In genomic region chr11:59918987-59919589, GRCh38 we compare ENCODE assay signal across 8 cellular contexts. TPM values are rescaled to one million over a fixed set of nuclear protein-coding genes. Genes with fewer than 3 reads are reported as not detected.
DNase-seq lines count a peak whose midpoint lies in the region; ATAC-seq, FAIRE-seq and TF ChIP-seq lines count a peak whose summit lies in the region.

No MANE protein-coding gene starts in this region.

- 0 out of 2 replicates have a peak overlapping the region, but pooled peaks have one; percentile 3 for H2AFZ ChIP-seq in K562 (ENCODE audit: low read depth, low read length)

- 14% methylated on average over 3 of the region's 3 CpGs for WGBS in K562 (ENCODE audit: insufficient coverage, low coverage, missing lambda C conversion rate)

- POLR2A ChIA-PET in K562 (lab: Yijun Ruan, JAX) = interaction anchor here (0.9 to 1.0 kb wide), 3 partner anchors 9 to 332 kb away, joined by 3 read pairs; no protein-coding TSS in a partner anchor

- H3K4me2 ChIP-seq in K562 (ENCODE audit: insufficient read depth, low read length) = no peak overlapping the region

- no peak for TF ChIP-seq POLR2A in K562 (conservative IDR thresholded peaks at IDR 0.05)

- TF ChIP-seq RAD21 in K562 (CRISPR knock-in tag; conservative IDR thresholded peaks at IDR 0.05 in 1 of 2, IDR thresholded peaks at IDR 0.05 in 1 of 2) = peak; percentile 59 to 89

- H3K79me2 ChIP-seq in K562 (ENCODE audit: control insufficient read depth, insufficient read depth, low read length) = no peaks in the 10 kb centered on the region

- DNase-seq in stimulated activated CD4-positive, alpha-beta T cell treated with anti-CD3 and anti-CD28 coated beads, Interleukin-15, amount 100 ng/mL, for 48 hours (ENCODE audit: low read depth in 2 of 2) = peak; percentile 2 to 3
- no peak for DNase-seq in stimulated activated CD4-positive, alpha-beta T cell treated with anti-CD3 and anti-CD28 coated beads, Interleukin-4, amount 100 ng/mL, for 4 hours
- peak; percentile 3 for DNase-seq in NCI-H146 treated with DMSO at 0.1 percent for 48 hours (lab: John Stamatoyannopoulos, UW; ENCODE audit: unreplicated experiment)
- DNase-seq in K562 (ENCODE audit: extremely low read depth in 1 of 4, low spot score in 3 of 4) = peak; percentile 34 to 74 (median 42)
- DNase-seq in mucosa of gallbladder (ENCODE audit: low spot score) = peak; percentile 49
- DNase-seq in middle frontal gyrus (ENCODE audit: extremely low spot score, low spot score) = no peak

- ATAC-seq in K562 (peak; percentile 71), GM19452 (IDR thresholded peaks at IDR 0.05; ENCODE audit: unreplicated experiment) (no peak), HG02588 (IDR thresholded peaks at IDR 0.05; ENCODE audit: unreplicated experiment) (no peak)

- peak; percentile 59 to 62 (median 61) for TF ChIP-seq CTCF in K562 (IDR thresholded peaks at IDR 0.05 in 2 of 3, conservative IDR thresholded peaks at IDR 0.05 in 1 of 3; ENCODE audit: insufficient read depth in 2 of 3, low read depth in 1 of 3, low read length in 3 of 3)

- no peak overlapping the region for H3K4me3 ChIP-seq in K562

- CTCF ChIA-PET in K562 (lab: Yijun Ruan, JAX; ENCODE audit: low intra/inter-chr PET ratio) = interaction anchor here (0.6 to 3.5 kb wide), 4 partner anchors 9 to 165 kb away, joined by 3 to 17 read pairs (median 6); partner anchors contain the start of gene STX3

- TF ChIP-seq EP300 in K562 (IDR thresholded peaks at IDR 0.05; ENCODE audit: low read length) = no peak

- no peak overlapping the region for H3K9ac ChIP-seq in K562 (ENCODE audit: insufficient read depth in 1 of 2, low read depth in 2 of 2, low read length in 2 of 2)

- H3K36me3 ChIP-seq in K562 (ENCODE audit: control insufficient read depth, insufficient read depth, low read length) = no peaks in the 10 kb centered on the region

- no peaks in the 10 kb centered on the region for H3K27me3 ChIP-seq in K562 (ENCODE audit: control insufficient read depth in 2 of 2, insufficient read depth in 2 of 2, low read length in 2 of 2)

- peak; percentile 48 for FAIRE-seq in K562 (lab: Jason Lieb, UNC)

- no peaks in the 10 kb centered on the region for H3K9me1 ChIP-seq in K562 (ENCODE audit: control insufficient read depth, insufficient read depth, low read length)

- in situ Hi-C loops in K562 (cut with MboI) = loop anchor here (5.0 kb wide), 1 partner anchor 97 kb away; no protein-coding TSS in a partner anchor

- H3K27ac ChIP-seq in K562 (ENCODE audit: extremely low read depth, low read depth, low read length) = no peak overlapping the region

- H3K9me3 ChIP-seq in K562 (replicated peaks; ENCODE audit: control insufficient read depth, insufficient read depth, low read depth, low read length) = peaks cover 23% of the 10 kb centered on the region

- no peaks in the 10 kb centered on the region for H4K20me1 ChIP-seq in K562 (replicated peaks; ENCODE audit: control insufficient read depth, insufficient read depth, low read length)

- no TSS peak for BruUV-seq in K562 (replicated peaks; lab: Mats Ljungman, UMichigan)

- intact Hi-C loops in K562 (cut with micrococcal nuclease) = loop anchor here (1.0 to 2.0 kb wide), 3 partner anchors 96 to 211 kb away; no protein-coding TSS in a partner anchor

- no peaks in the 10 kb centered on the region for H3K4me1 ChIP-seq in K562 (replicated peaks in 1 of 2; ENCODE audit: control insufficient read depth in 2 of 2, insufficient read depth in 2 of 2, low read length in 2 of 2)

RNA-seq across cellular contexts. Expression of gene OOSP1, which starts 19.1 kb away (rescaled TPM):
- not detected in 2 replicates for total RNA-seq in K562 (2011; cell fraction: chromatin; rRNA removed; ENCODE audit: low replicate concordance)
- not detected in 2 replicates for total RNA-seq in K562 (2011; cell fraction: nucleolus; rRNA removed)
- not detected in 2 replicates for total RNA-seq in K562 (2011; cell fraction: nucleoplasm; rRNA removed)
- total RNA-seq in K562 (2014; rRNA removed) (0.36 TPM in 1 of 2 replicates, not detected in the other), K562 (2014; rRNA removed; fragmentation: Illumina TruSeq; extraction: Trizol) (0.89 and 1.1 TPM in 2 replicates), K562 (2015; rRNA removed; fragmentation: Illumina TruSeq; extraction: Trizol) (0.30 and 0.58 TPM in 2 replicates), K562 (2021) (0.31 and 0.62 TPM in 2 replicates), mucosa of gallbladder (not detected)
- polyA plus RNA-seq in K562 (2011; rRNA removed) (0.14 and 0.20 TPM in 2 replicates), K562 (2014; fragmentation: Illumina TruSeq; extraction: Trizol) (0.30 and 0.61 TPM in 2 replicates), K562 (2014; fragmentation: Nextera tagmentation; extraction: Ambion mirVana) (1 to 10 TPM; 2.4 to 3.0 TPM), K562 (2014; rRNA removed) (0.56 and 2.3 TPM in 2 replicates)
- polyA plus RNA-seq in K562 (2011; cell fraction: cytosol; rRNA removed) = 0.10 TPM in 1 of 2 replicates, not detected in the other
- 0.31 TPM in 1 of 2 replicates, not detected in the other for polyA plus RNA-seq in K562 (2011; cell fraction: nucleus; rRNA removed)
- 1.3 and 2.6 TPM in 2 replicates for polyA plus RNA-seq in K562 (2012)
- polyA minus RNA-seq in K562 (2011; rRNA and poly(A)+ RNA removed) = 0.36 TPM in 1 of 2 replicates, not detected in the other
- polyA minus RNA-seq in K562 (2011; cell fraction: cytosol; rRNA and poly(A)+ RNA removed) = not detected in 2 replicates
- not detected in 2 replicates for polyA minus RNA-seq in K562 (2011; cell fraction: nucleus; rRNA and poly(A)+ RNA removed)

RNA-seq across cellular contexts. Expression of gene OOSP3, which starts 40.5 kb away (rescaled TPM):
- not detected in 2 replicates for total RNA-seq in K562 (2011; cell fraction: chromatin; rRNA removed; ENCODE audit: low replicate concordance)
- total RNA-seq in K562 (2011; cell fraction: nucleolus; rRNA removed) = not detected in 2 replicates
- not detected in 2 replicates for total RNA-seq in K562 (2011; cell fraction: nucleoplasm; rRNA removed)
- total RNA-seq in K562 (2014; rRNA removed) (not detected in 2 replicates), K562 (2014; rRNA removed; fragmentation: Illumina TruSeq; extraction: Trizol) (not detected in 2 replicates), K562 (2015; rRNA removed; fragmentation: Illumina TruSeq; extraction: Trizol) (not detected in 2 replicates), K562 (2021) (not detected in 2 replicates), mucosa of gallbladder (not detected)
- polyA plus RNA-seq in K562 (2011; rRNA removed) (0.09 and 0.15 TPM in 2 replicates), K562 (2014; fragmentation: Illumina TruSeq; extraction: Trizol) (0.21 TPM in 1 of 2 replicates, not detected in the other), K562 (2014; fragmentation: Nextera tagmentation; extraction: Ambion mirVana) (under 1 TPM in 1 of 2 experiments, not detected in 1; 0.32 TPM), K562 (2014; rRNA removed) (0.09 TPM in 1 of 2 replicates, not detected in the other)
- polyA plus RNA-seq in K562 (2011; cell fraction: cytosol; rRNA removed) = 0.09 and 0.12 TPM in 2 replicates
- not detected in 2 replicates for polyA plus RNA-seq in K562 (2011; cell fraction: nucleus; rRNA removed)
- 0.28 TPM in 1 of 2 replicates, not detected in the other for polyA plus RNA-seq in K562 (2012)
- polyA minus RNA-seq in K562 (2011; rRNA and poly(A)+ RNA removed) = not detected in 2 replicates
- not detected in 2 replicates for polyA minus RNA-seq in K562 (2011; cell fraction: cytosol; rRNA and poly(A)+ RNA removed)
- polyA minus RNA-seq in K562 (2011; cell fraction: nucleus; rRNA and poly(A)+ RNA removed) = not detected in 2 replicates

RNA-seq across cellular contexts. Expression of gene OOSP4A, which starts 44.7 kb away (rescaled TPM):
- total RNA-seq in K562 (2011; cell fraction: chromatin; rRNA removed; ENCODE audit: low replicate concordance) = not detected in 2 replicates
- total RNA-seq in K562 (2011; cell fraction: nucleolus; rRNA removed) = not detected in 2 replicates
- total RNA-seq in K562 (2011; cell fraction: nucleoplasm; rRNA removed) = not detected in 2 replicates
- total RNA-seq in K562 (2014; rRNA removed) = 0.49 TPM in 1 of 2 replicates, not detected in the other
- total RNA-seq in K562 (2014; rRNA removed; fragmentation: Illumina TruSeq; extraction: Trizol) = 0.40 and 1.0 TPM in 2 replicates
- 0.34 and 0.69 TPM in 2 replicates for total RNA-seq in K562 (2015; rRNA removed; fragmentation: Illumina TruSeq; extraction: Trizol)
- 0.40 and 0.65 TPM in 2 replicates for total RNA-seq in K562 (2021)
- polyA plus RNA-seq in K562 (2011; rRNA removed) = 0.20 TPM in 1 of 2 replicates, not detected in the other
- not detected in 2 replicates for polyA plus RNA-seq in K562 (2011; cell fraction: cytosol; rRNA removed)
- 0.25 TPM in 1 of 2 replicates, not detected in the other for polyA plus RNA-seq in K562 (2011; cell fraction: nucleus; rRNA removed)
- 0.52 and 0.75 TPM in 2 replicates for polyA plus RNA-seq in K562 (2012)
- 0.74 TPM in 1 of 2 replicates, not detected in the other for polyA plus RNA-seq in K562 (2014; fragmentation: Illumina TruSeq; extraction: Trizol)
- 1 to 10 TPM; 2.0 to 2.4 TPM for polyA plus RNA-seq in K562 (2014; fragmentation: Nextera tagmentation; extraction: Ambion mirVana)
- 0.39 and 0.91 TPM in 2 replicates for polyA plus RNA-seq in K562 (2014; rRNA removed)
- polyA minus RNA-seq in K562 (2011; rRNA and poly(A)+ RNA removed) = not detected in 2 replicates
- not detected in 2 replicates for polyA minus RNA-seq in K562 (2011; cell fraction: cytosol; rRNA and poly(A)+ RNA removed)
- polyA minus RNA-seq in K562 (2011; cell fraction: nucleus; rRNA and poly(A)+ RNA removed) = not detected in 2 replicates
- total RNA-seq in mucosa of gallbladder = not detected

RNA-seq across cellular contexts. Expression of gene TCN1, which starts 52.8 kb away (rescaled TPM):
- 0.51 and 0.55 TPM in 2 replicates for total RNA-seq in K562 (2011; cell fraction: chromatin; rRNA removed; ENCODE audit: low replicate concordance)
- 0.66 and 0.67 TPM in 2 replicates for total RNA-seq in K562 (2011; cell fraction: nucleolus; rRNA removed)
- 1.1 and 1.2 TPM in 2 replicates for total RNA-seq in K562 (2011; cell fraction: nucleoplasm; rRNA removed)
- total RNA-seq in K562 (2014; rRNA removed) (3.8 TPM in 2 replicates), K562 (2014; rRNA removed; fragmentation: Illumina TruSeq; extraction: Trizol) (7.1 and 8.0 TPM in 2 replicates), K562 (2015; rRNA removed; fragmentation: Illumina TruSeq; extraction: Trizol) (17.9 and 18.8 TPM in 2 replicates), K562 (2021) (4.6 and 6.6 TPM in 2 replicates), mucosa of gallbladder (39.4 TPM)
- polyA plus RNA-seq in K562 (2011; rRNA removed) (0.63 and 1.4 TPM in 2 replicates), K562 (2014; fragmentation: Illumina TruSeq; extraction: Trizol) (9.5 and 10.4 TPM in 2 replicates), K562 (2014; fragmentation: Nextera tagmentation; extraction: Ambion mirVana) (10 to 100 TPM; 19.0 to 25.9 TPM), K562 (2014; rRNA removed) (4.8 and 5.1 TPM in 2 replicates)
- 0.57 and 1.6 TPM in 2 replicates for polyA plus RNA-seq in K562 (2011; cell fraction: cytosol; rRNA removed)
- polyA plus RNA-seq in K562 (2011; cell fraction: nucleus; rRNA removed) = 0.46 and 0.94 TPM in 2 replicates
- polyA plus RNA-seq in K562 (2012) = 23.1 and 72.9 TPM in 2 replicates
- 0.74 and 1.6 TPM in 2 replicates for polyA minus RNA-seq in K562 (2011; rRNA and poly(A)+ RNA removed)
- polyA minus RNA-seq in K562 (2011; cell fraction: cytosol; rRNA and poly(A)+ RNA removed) = 4.6 TPM in 1 of 2 replicates, not detected in the other
- 0.33 TPM in 1 of 2 replicates, not detected in the other for polyA minus RNA-seq in K562 (2011; cell fraction: nucleus; rRNA and poly(A)+ RNA removed)

Comparison
In these comparisons a context has a peak if more than half of its experiments do, and no peak if none do; other contexts are left out.
1. DNase-seq: peak in stimulated activated CD4-positive, alpha-beta T cell treated with anti-CD3 and anti-CD28 coated beads, Interleukin-15, amount 100 ng/mL, for 48 hours (2 of 2), NCI-H146 treated with DMSO at 0.1 percent for 48 hours (single experiment), K562 (4 of 4) and mucosa of gallbladder (single experiment); none in stimulated activated CD4-positive, alpha-beta T cell treated with anti-CD3 and anti-CD28 coated beads, Interleukin-4, amount 100 ng/mL, for 4 hours (0 of 2) and middle frontal gyrus (single experiment).